18 cellular contexts compared by ENCODE assay signal in genomic region chr2:94879982-94880377, GRCh38. TPM values are rescaled to one million over a fixed set of nuclear protein-coding genes. Genes with fewer than 3 reads are reported as not detected.
DNase-seq lines count a peak whose midpoint lies in the region; TF ChIP-seq lines count a peak whose summit lies in the region.
"Had no signal": no experiment of that assay in that cellular context is flagged by ENCODE, and none has a peak within 500 bp of the region (broad histone marks: within the 10 kb centered on the region; RNA-seq: fewer than 3 reads in every experiment).

No MANE protein-coding gene starts in this region.

- H3K79me2 ChIP-seq in osteoblast (ENCODE audit: insufficient read depth, low read length) = no peaks in the 10 kb centered on the region

- H3K27me3 Mint-ChIP-seq in activated CD4-positive, alpha-beta T cell treated with anti-CD3 and anti-CD28 coated beads, Interleukin-2, amount 10 ng/mL, durations not matched to agents 24 days and 14 days = peaks cover 3% of the 10 kb centered on the region
- peaks cover 6% of the 10 kb centered on the region for H3K27me3 Mint-ChIP-seq in activated CD4-positive, alpha-beta T cell treated with anti-CD3 and anti-CD28 coated beads, Interleukin-2, amount 10 ng/mL, durations not matched to agents 7 days and 5 days
- H3K27me3 Mint-ChIP-seq in glutamatergic neuron (ENCODE audit: unreplicated experiment) = peaks cover 3% of the 10 kb centered on the region
- H3K27me3 Mint-ChIP-seq: B cell had no signal

- no peak overlapping the region for H3K4me2 ChIP-seq in osteoblast (ENCODE audit: insufficient read depth, low read length)
- H3K4me2 ChIP-seq: A549; BLaER1 treated with 17β-estradiol and CSF1 and Interleukin-3, amounts not matched to agents 10 nM and 100 nM had no signal

- no peak overlapping the region for H3K27ac Mint-ChIP-seq in activated CD4-positive, alpha-beta T cell treated with anti-CD3 and anti-CD28 coated beads, Interleukin-2, amount 10 ng/mL, durations not matched to agents 24 days and 14 days
- no peak overlapping the region for H3K27ac Mint-ChIP-seq in activated CD4-positive, alpha-beta T cell treated with anti-CD3 and anti-CD28 coated beads, Interleukin-2, amount 10 ng/mL, durations not matched to agents 7 days and 5 days
- H3K27ac Mint-ChIP-seq in glutamatergic neuron (ENCODE audit: unreplicated experiment) = no peak overlapping the region
- H3K27ac Mint-ChIP-seq: B cell; CD4-positive, alpha-beta T cell; CD8-positive, alpha-beta T cell had no signal

- no peaks in the 10 kb centered on the region for H3K36me3 Mint-ChIP-seq in activated CD4-positive, alpha-beta T cell treated with anti-CD3 and anti-CD28 coated beads, Interleukin-2, amount 10 ng/mL, durations not matched to agents 24 days and 14 days (ENCODE audit: low read depth)
- no peaks in the 10 kb centered on the region for H3K36me3 Mint-ChIP-seq in activated CD4-positive, alpha-beta T cell treated with anti-CD3 and anti-CD28 coated beads, Interleukin-2, amount 10 ng/mL, durations not matched to agents 7 days and 5 days (ENCODE audit: low read depth)
- H3K36me3 Mint-ChIP-seq in glutamatergic neuron (ENCODE audit: unreplicated experiment) = no peaks in the 10 kb centered on the region
- H3K36me3 Mint-ChIP-seq: CD8-positive, alpha-beta T cell had no signal

- H3K4me1 ChIP-seq in osteoblast (ENCODE audit: insufficient read depth, low read length) = no peaks in the 10 kb centered on the region
- H3K4me1 ChIP-seq: A549; BLaER1 treated with 17β-estradiol and CSF1 and Interleukin-3, amounts not matched to agents 10 nM and 100 nM; Caco-2 had no signal

- intact Hi-C loops in activated CD4-positive, alpha-beta T cell treated with anti-CD3 and anti-CD28 coated beads, Interleukin-2, amount 10 ng/mL, durations not matched to agents 24 days and 14 days (cut with micrococcal nuclease) = no loop called here

- TF ChIP-seq CTCF in glutamatergic neuron (IDR thresholded peaks at IDR 0.05; ENCODE audit: partially characterized antibody, unreplicated experiment) (no peak), osteoblast (IDR thresholded peaks at IDR 0.05; ENCODE audit: extremely low read depth, low read depth, low read length) (no peak)

- H3K36me3 ChIP-seq in osteoblast (ENCODE audit: insufficient read depth, low read length) = no peaks in the 10 kb centered on the region
- H3K36me3 ChIP-seq: BLaER1 treated with 17β-estradiol and CSF1 and Interleukin-3, amounts not matched to agents 10 nM and 100 nM had no signal

- H4K20me1 ChIP-seq in osteoblast (ENCODE audit: insufficient read depth, low read length) = no peaks in the 10 kb centered on the region
- H4K20me1 ChIP-seq: BLaER1 treated with 17β-estradiol and CSF1 and Interleukin-3, amounts not matched to agents 10 nM and 100 nM had no signal

- CTCF ChIA-PET in activated CD4-positive, alpha-beta T cell treated with anti-CD3 and anti-CD28 coated beads, Interleukin-2, amount 10 ng/mL, durations not matched to agents 7 days and 5 days (lab: Charles Lee) = no interaction called here

- H3K4me3 Mint-ChIP-seq in activated CD4-positive, alpha-beta T cell treated with anti-CD3 and anti-CD28 coated beads, Interleukin-2, amount 10 ng/mL, durations not matched to agents 24 days and 14 days = no peak overlapping the region
- H3K4me3 Mint-ChIP-seq in activated CD4-positive, alpha-beta T cell treated with anti-CD3 and anti-CD28 coated beads, Interleukin-2, amount 10 ng/mL, durations not matched to agents 7 days and 5 days = no peak overlapping the region
- no peak overlapping the region for H3K4me3 Mint-ChIP-seq in glutamatergic neuron (ENCODE audit: unreplicated experiment)
- H3K4me3 Mint-ChIP-seq: B cell; CD4-positive, alpha-beta T cell; CD8-positive, alpha-beta T cell had no signal

- H2AFZ ChIP-seq in osteoblast (ENCODE audit: low read length) = no peak overlapping the region

- no peaks in the 10 kb centered on the region for H3K9me3 Mint-ChIP-seq in activated CD4-positive, alpha-beta T cell treated with anti-CD3 and anti-CD28 coated beads, Interleukin-2, amount 10 ng/mL, durations not matched to agents 24 days and 14 days
- H3K9me3 Mint-ChIP-seq in activated CD4-positive, alpha-beta T cell treated with anti-CD3 and anti-CD28 coated beads, Interleukin-2, amount 10 ng/mL, durations not matched to agents 7 days and 5 days = no peaks in the 10 kb centered on the region
- H3K9me3 Mint-ChIP-seq in glutamatergic neuron (ENCODE audit: unreplicated experiment) = peaks cover 4% of the 10 kb centered on the region

- DNase-seq in activated CD4-positive, alpha-beta T cell treated with anti-CD3 and anti-CD28 coated beads, Interleukin-2, amount 10 ng/mL, durations not matched to agents 24 days and 14 days = peak; percentile 47
- DNase-seq in activated CD4-positive, alpha-beta T cell treated with anti-CD3 and anti-CD28 coated beads, Interleukin-2, amount 10 ng/mL, durations not matched to agents 7 days and 5 days = no peak
- DNase-seq in glutamatergic neuron (peak; percentile 11), osteoblast (ENCODE audit: insufficient read length, low spot score, missing footprints) (peak; percentile 30), hippocampal formation (lab: John Stamatoyannopoulos, UW) (no peak)
- DNase-seq: AML-193; Caco-2; Calu3; CD4-positive, alpha-beta T cell; CD8-positive, alpha-beta T cell; DMS79 treated with DMSO at 0.1 percent for 48 hours; GF-D8 had no signal

- H3K4me3 ChIP-seq in osteoblast (ENCODE audit: insufficient read depth, low read length) = no peak overlapping the region
- H3K4me3 ChIP-seq: A549; BLaER1 treated with 17β-estradiol and CSF1 and Interleukin-3, amounts not matched to agents 10 nM and 100 nM had no signal

- POLR2A ChIA-PET in activated CD4-positive, alpha-beta T cell treated with anti-CD3 and anti-CD28 coated beads, Interleukin-2, amount 10 ng/mL, durations not matched to agents 7 days and 5 days (lab: Charles Lee) = no interaction called here

- no peaks in the 10 kb centered on the region for H3K27me3 ChIP-seq in osteoblast (ENCODE audit: insufficient read depth, low read length)
- H3K27me3 ChIP-seq: BLaER1 treated with 17β-estradiol and CSF1 and Interleukin-3, amounts not matched to agents 10 nM and 100 nM had no signal

- no peak overlapping the region for H3K27ac ChIP-seq in osteoblast (ENCODE audit: low read depth, low read length)
- H3K27ac ChIP-seq: 22Rv1; A549; BLaER1 treated with 17β-estradiol and CSF1 and Interleukin-3, amounts not matched to agents 10 nM and 100 nM; C4-2B had no signal

- no peaks in the 10 kb centered on the region for H3K4me1 Mint-ChIP-seq in activated CD4-positive, alpha-beta T cell treated with anti-CD3 and anti-CD28 coated beads, Interleukin-2, amount 10 ng/mL, durations not matched to agents 24 days and 14 days
- no peaks in the 10 kb centered on the region for H3K4me1 Mint-ChIP-seq in activated CD4-positive, alpha-beta T cell treated with anti-CD3 and anti-CD28 coated beads, Interleukin-2, amount 10 ng/mL, durations not matched to agents 7 days and 5 days
- peaks cover 12% of the 10 kb centered on the region for H3K4me1 Mint-ChIP-seq in glutamatergic neuron (ENCODE audit: low read depth, unreplicated experiment)
- H3K4me1 Mint-ChIP-seq: B cell had no signal

- H3K9me3 ChIP-seq in osteoblast (ENCODE audit: low read depth, low read length) = no peaks in the 10 kb centered on the region
- H3K9me3 ChIP-seq: BLaER1 treated with 17β-estradiol and CSF1 and Interleukin-3, amounts not matched to agents 10 nM and 100 nM; Caco-2 had no signal

RNA-seq across cellular contexts. Expression of gene TEKT4, which starts 8.8 kb away (rescaled TPM):
- 0.43 and 0.49 TPM in 2 replicates for total RNA-seq in activated CD4-positive, alpha-beta T cell treated with anti-CD3 and anti-CD28 coated beads, Interleukin-2, amount 10 ng/mL, durations not matched to agents 24 days and 14 days
- total RNA-seq in activated CD4-positive, alpha-beta T cell treated with anti-CD3 and anti-CD28 coated beads, Interleukin-2, amount 10 ng/mL, durations not matched to agents 7 days and 5 days = not detected
- total RNA-seq in glutamatergic neuron (ENCODE audit: unreplicated experiment) (not detected), osteoblast (not detected in 2 replicates)
- total RNA-seq: A172; B cell; Caco-2; CD4-positive, alpha-beta T cell; CD8-positive, alpha-beta T cell had no signal

Comparison
In these comparisons a context has a peak if more than half of its experiments do, and no peak if none do; other contexts are left out.
1. DNase-seq: peak in activated CD4-positive, alpha-beta T cell treated with anti-CD3 and anti-CD28 coated beads, Interleukin-2, amount 10 ng/mL, durations not matched to agents 24 days and 14 days (single experiment), glutamatergic neuron (single experiment) and osteoblast (single experiment); none in activated CD4-positive, alpha-beta T cell treated with anti-CD3 and anti-CD28 coated beads, Interleukin-2, amount 10 ng/mL, durations not matched to agents 7 days and 5 days (single experiment) and hippocampal formation (0 of 2).